Comparison of ENCODE assay signal across 34 cellular contexts in the genomic region with DNA sequence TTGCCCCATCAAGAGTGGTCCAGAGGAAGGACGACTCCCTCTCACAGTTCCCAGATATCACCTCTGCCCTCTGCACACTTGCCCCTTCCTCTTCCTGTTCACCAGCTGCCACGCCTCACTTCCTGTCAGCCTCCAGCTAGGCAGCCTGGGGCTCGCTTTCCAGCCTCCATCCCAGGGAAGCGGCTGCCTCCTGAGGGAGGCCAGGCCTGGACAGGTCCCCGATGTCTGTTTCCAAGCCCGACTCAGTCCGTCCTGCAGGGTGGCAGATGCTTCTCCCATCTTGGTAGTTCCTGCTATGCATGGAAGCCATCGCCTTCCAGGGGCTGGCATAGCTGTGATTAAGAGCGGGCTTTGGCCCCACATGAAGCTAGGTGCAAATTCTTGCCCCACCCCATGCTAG.
"Had no signal": no experiment of that assay in that cellular context is flagged by ENCODE, and none has a peak within 500 bp of the region (broad histone marks: within the 10 kb centered on the region; RNA-seq: fewer than 3 reads in every experiment).

No MANE protein-coding gene starts in this region.

- H3K27me3 Mint-ChIP-seq: activated CD4-positive, alpha-beta memory T cell treated with anti-CD3 and anti-CD28 coated beads for 36 hours; activated CD4-positive, alpha-beta T cell treated with anti-CD3 and anti-CD28 coated beads, Interleukin-2, amount 10 ng/mL, durations not matched to agents 24 days and 14 days; activated naive CD4-positive, alpha-beta T cell treated with anti-CD3 and anti-CD28 coated beads, Interleukin-2, amount 50 U/mL, for 24 hours; activated naive CD8-positive, alpha-beta T cell treated with anti-CD3 and anti-CD28 coated beads for 36 hours; activated T-helper 17 cell treated with anti-CD3 and anti-CD28 coated beads, Interleukin-2, amount 50 U/mL, for 72 hours had no signal

- H3K27ac ChIP-seq: adrenal gland, body of pancreas, brain microvascular endothelial cell, breast epithelium, VCaP had no signal

- H3K4me1 Mint-ChIP-seq: activated B cell treated with CpG ODN at 0.5 μM for 24 hours; activated CD4-positive, alpha-beta T cell treated with anti-CD3 and anti-CD28 coated beads, Interleukin-2, amount 10 ng/mL, durations not matched to agents 24 days and 14 days; activated naive CD4-positive, alpha-beta T cell treated with anti-CD3 and anti-CD28 coated beads, Interleukin-2, amount 50 U/mL, for 24 hours; activated naive CD8-positive, alpha-beta T cell treated with anti-CD3 and anti-CD28 coated beads for 36 hours; activated T-helper 17 cell treated with anti-CD3 and anti-CD28 coated beads, Interleukin-2, amount 50 U/mL, for 72 hours had no signal

- H3K4me3 ChIP-seq: adrenal gland, body of pancreas, breast epithelium had no signal

- H3K27ac Mint-ChIP-seq: activated B cell treated with CpG ODN at 0.5 μM for 24 hours; activated CD4-positive, alpha-beta memory T cell treated with anti-CD3 and anti-CD28 coated beads for 36 hours; activated CD4-positive, alpha-beta T cell treated with anti-CD3 and anti-CD28 coated beads, Interleukin-2, amount 10 ng/mL, durations not matched to agents 24 days and 14 days; activated CD8-positive, alpha-beta T cell treated with anti-CD3 and anti-CD28 coated beads for 36 hours; activated naive CD4-positive, alpha-beta T cell treated with anti-CD3 and anti-CD28 coated beads for 36 hours; activated naive CD4-positive, alpha-beta T cell treated with anti-CD3 and anti-CD28 coated beads, Interleukin-2, amount 50 U/mL, for 24 hours; activated naive CD8-positive, alpha-beta T cell treated with anti-CD3 and anti-CD28 coated beads for 36 hours; activated T-cell treated with anti-CD3 and anti-CD28 coated beads, Interleukin-2, amount 50 U/mL, for 72 hours; activated T-helper 1 cell treated with anti-CD3 and anti-CD28 coated beads, Interleukin-12 subunit alpha, Interleukin-12 subunit beta, Interleukin-2, Interleukin-4 antibody, amounts not matched to agents 30 ng/mL and 10 ng/mL and 1 ng/mL, durations not matched to agents 14 hours and 24 hours and 36 hours; activated T-helper 17 cell treated with anti-CD3 and anti-CD28 coated beads, Interleukin-2, amount 50 U/mL, for 72 hours; T-helper 1 cell treated with Interleukin-12 subunit alpha and Interleukin-12 subunit beta and Interleukin-4 antibody, amounts not matched to agents 30 μg/mL and 1 μg/mL, for 36 hours; T-helper 2 cell treated with Interferon-gamma antibody and Interleukin-4, amounts not matched to agents 5 μg/mL and 100 μg/mL, for 36 hours had no signal

- H3K36me3 ChIP-seq: adrenal gland, brain microvascular endothelial cell, breast epithelium had no signal

- ATAC-seq: activated CD8-positive, alpha-beta T cell treated with anti-CD3 and anti-CD28 coated beads for 36 hours; activated T-cell treated with anti-CD3 and anti-CD28 coated beads, Interleukin-2, amount 50 U/mL, for 4 hours; activated T-cell treated with anti-CD3 and anti-CD28 coated beads, Interleukin-2, amount 50 U/mL, for 72 hours; activated T-helper 17 cell treated with anti-CD3 and anti-CD28 coated beads, Interleukin-2, amount 50 U/mL, for 72 hours; body of pancreas had no signal

- H3K27me3 ChIP-seq: adrenal gland, body of pancreas, brain microvascular endothelial cell had no signal

- H3K9me3 ChIP-seq: adrenal gland, body of pancreas, breast epithelium had no signal

- H3K4me3 Mint-ChIP-seq: activated B cell treated with CpG ODN at 0.5 μM for 24 hours; activated CD4-positive, alpha-beta memory T cell treated with anti-CD3 and anti-CD28 coated beads for 36 hours; activated CD4-positive, alpha-beta T cell treated with anti-CD3 and anti-CD28 coated beads, Interleukin-2, amount 10 ng/mL, durations not matched to agents 24 days and 14 days; activated CD8-positive, alpha-beta T cell treated with anti-CD3 and anti-CD28 coated beads for 36 hours; activated naive CD4-positive, alpha-beta T cell treated with anti-CD3 and anti-CD28 coated beads for 36 hours; activated naive CD4-positive, alpha-beta T cell treated with anti-CD3 and anti-CD28 coated beads, Interleukin-2, amount 50 U/mL, for 24 hours; activated naive CD8-positive, alpha-beta T cell treated with anti-CD3 and anti-CD28 coated beads for 36 hours; activated T-cell treated with anti-CD3 and anti-CD28 coated beads, Interleukin-2, amount 50 U/mL, for 4 hours; activated T-cell treated with anti-CD3 and anti-CD28 coated beads, Interleukin-2, amount 50 U/mL, for 72 hours; activated T-helper 1 cell treated with anti-CD3 and anti-CD28 coated beads, Interleukin-12 subunit alpha, Interleukin-12 subunit beta, Interleukin-2, Interleukin-4 antibody, amounts not matched to agents 30 ng/mL and 10 ng/mL and 1 ng/mL, durations not matched to agents 14 hours and 24 hours and 36 hours; activated T-helper 17 cell treated with anti-CD3 and anti-CD28 coated beads, Interleukin-2, amount 50 U/mL, for 72 hours; T-helper 1 cell treated with Interleukin-12 subunit alpha and Interleukin-12 subunit beta and Interleukin-4 antibody, amounts not matched to agents 30 μg/mL and 1 μg/mL, for 36 hours; T-helper 2 cell treated with Interferon-gamma antibody and Interleukin-4, amounts not matched to agents 5 μg/mL and 100 μg/mL, for 36 hours had no signal

- H3K4me1 ChIP-seq: adrenal gland, body of pancreas, breast epithelium had no signal

- DNase-seq: activated B cell treated with CpG ODN at 0.5 μM for 24 hours; activated CD4-positive, alpha-beta memory T cell treated with anti-CD3 and anti-CD28 coated beads for 36 hours; activated CD4-positive, alpha-beta T cell treated with anti-CD3 and anti-CD28 coated beads for 4 hours; activated CD4-positive, alpha-beta T cell treated with anti-CD3 and anti-CD28 coated beads, Interleukin-2, amount 10 ng/mL, durations not matched to agents 24 days and 14 days; activated CD4-positive, alpha-beta T cell treated with anti-CD3 and anti-CD28 coated beads, Interleukin-2, amount 50 U/mL, for 1 hour; activated CD4-positive, alpha-beta T cell treated with anti-CD3 and anti-CD28 coated beads, Interleukin-2, amount 50 U/mL, for 4 hours; activated CD4-positive, CD25-positive, alpha-beta regulatory T cell treated with anti-CD3 and anti-CD28 coated beads, Interleukin-2, amount 50 U/mL, for 72 hours; activated CD8-positive, alpha-beta memory T cell treated with anti-CD3 and anti-CD28 coated beads, Interleukin-2, amount 50 U/mL, for 4 hours; activated CD8-positive, alpha-beta T cell treated with anti-CD3 and anti-CD28 coated beads for 36 hours; activated effector memory CD4-positive, alpha-beta T cell treated with anti-CD3 and anti-CD28 coated beads, Interleukin-2, amount 50 U/mL, for 16 hours; activated gamma-delta T cell treated with Interleukin-2 at 50 U/mL for 16 hours; activated naive CD4-positive, alpha-beta T cell; activated naive CD4-positive, alpha-beta T cell treated with anti-CD3 and anti-CD28 coated beads for 36 hours; activated naive CD8-positive, alpha-beta T cell treated with anti-CD3 and anti-CD28 coated beads for 36 hours; activated T-cell treated with anti-CD3 and anti-CD28 coated beads for 4 hours; activated T-cell treated with anti-CD3 and anti-CD28 coated beads, Interleukin-2, amount 50 U/mL, for 1 hour; activated T-cell treated with anti-CD3 and anti-CD28 coated beads, Interleukin-2, amount 50 U/mL, for 4 hours; activated T-cell treated with anti-CD3 and anti-CD28 coated beads, Interleukin-2, amount 50 U/mL, for 72 hours; adrenal gland; amniotic stem cell; body of pancreas; brain microvascular endothelial cell; central memory CD4-positive, alpha-beta T cell; SW 1271; T-helper 1 cell; T-helper 2 cell; T-helper 9 cell had no signal

- H3K36me3 Mint-ChIP-seq: activated CD4-positive, alpha-beta memory T cell treated with anti-CD3 and anti-CD28 coated beads for 36 hours; activated naive CD4-positive, alpha-beta T cell treated with anti-CD3 and anti-CD28 coated beads, Interleukin-2, amount 50 U/mL, for 24 hours; activated naive CD8-positive, alpha-beta T cell treated with anti-CD3 and anti-CD28 coated beads for 36 hours had no signal

- H3K9me3 Mint-ChIP-seq: activated B cell treated with CpG ODN at 0.5 μM for 24 hours; activated CD4-positive, alpha-beta memory T cell treated with anti-CD3 and anti-CD28 coated beads for 36 hours; activated CD4-positive, alpha-beta T cell treated with anti-CD3 and anti-CD28 coated beads, Interleukin-2, amount 10 ng/mL, durations not matched to agents 24 days and 14 days; activated CD8-positive, alpha-beta T cell treated with anti-CD3 and anti-CD28 coated beads for 36 hours; activated naive CD4-positive, alpha-beta T cell treated with anti-CD3 and anti-CD28 coated beads for 36 hours; activated naive CD4-positive, alpha-beta T cell treated with anti-CD3 and anti-CD28 coated beads, Interleukin-2, amount 50 U/mL, for 24 hours; activated naive CD8-positive, alpha-beta T cell treated with anti-CD3 and anti-CD28 coated beads for 36 hours; activated T-cell treated with anti-CD3 and anti-CD28 coated beads, Interleukin-2, amount 50 U/mL, for 4 hours; activated T-cell treated with anti-CD3 and anti-CD28 coated beads, Interleukin-2, amount 50 U/mL, for 72 hours; activated T-helper 1 cell treated with anti-CD3 and anti-CD28 coated beads, Interleukin-12 subunit alpha, Interleukin-12 subunit beta, Interleukin-2, Interleukin-4 antibody, amounts not matched to agents 30 ng/mL and 10 ng/mL and 1 ng/mL, durations not matched to agents 14 hours and 24 hours and 36 hours; activated T-helper 17 cell treated with anti-CD3 and anti-CD28 coated beads, Interleukin-2, amount 50 U/mL, for 72 hours; T-helper 1 cell treated with Interleukin-12 subunit alpha and Interleukin-12 subunit beta and Interleukin-4 antibody, amounts not matched to agents 30 μg/mL and 1 μg/mL, for 36 hours; T-helper 2 cell treated with Interferon-gamma antibody and Interleukin-4, amounts not matched to agents 5 μg/mL and 100 μg/mL, for 36 hours had no signal
